Comparison of ENCODE assay signal across 1 cellular context in genomic region chr6:3252861-3253596, GRCh38.
TF ChIP-seq lines count a peak whose summit lies in the region.

No MANE protein-coding gene starts in this region.

TF ChIP-seq in HepG2, 621 proteins besides CTCF, POLR2A, EP300 and RAD21:
- TF ChIP-seq, protein P1, sequence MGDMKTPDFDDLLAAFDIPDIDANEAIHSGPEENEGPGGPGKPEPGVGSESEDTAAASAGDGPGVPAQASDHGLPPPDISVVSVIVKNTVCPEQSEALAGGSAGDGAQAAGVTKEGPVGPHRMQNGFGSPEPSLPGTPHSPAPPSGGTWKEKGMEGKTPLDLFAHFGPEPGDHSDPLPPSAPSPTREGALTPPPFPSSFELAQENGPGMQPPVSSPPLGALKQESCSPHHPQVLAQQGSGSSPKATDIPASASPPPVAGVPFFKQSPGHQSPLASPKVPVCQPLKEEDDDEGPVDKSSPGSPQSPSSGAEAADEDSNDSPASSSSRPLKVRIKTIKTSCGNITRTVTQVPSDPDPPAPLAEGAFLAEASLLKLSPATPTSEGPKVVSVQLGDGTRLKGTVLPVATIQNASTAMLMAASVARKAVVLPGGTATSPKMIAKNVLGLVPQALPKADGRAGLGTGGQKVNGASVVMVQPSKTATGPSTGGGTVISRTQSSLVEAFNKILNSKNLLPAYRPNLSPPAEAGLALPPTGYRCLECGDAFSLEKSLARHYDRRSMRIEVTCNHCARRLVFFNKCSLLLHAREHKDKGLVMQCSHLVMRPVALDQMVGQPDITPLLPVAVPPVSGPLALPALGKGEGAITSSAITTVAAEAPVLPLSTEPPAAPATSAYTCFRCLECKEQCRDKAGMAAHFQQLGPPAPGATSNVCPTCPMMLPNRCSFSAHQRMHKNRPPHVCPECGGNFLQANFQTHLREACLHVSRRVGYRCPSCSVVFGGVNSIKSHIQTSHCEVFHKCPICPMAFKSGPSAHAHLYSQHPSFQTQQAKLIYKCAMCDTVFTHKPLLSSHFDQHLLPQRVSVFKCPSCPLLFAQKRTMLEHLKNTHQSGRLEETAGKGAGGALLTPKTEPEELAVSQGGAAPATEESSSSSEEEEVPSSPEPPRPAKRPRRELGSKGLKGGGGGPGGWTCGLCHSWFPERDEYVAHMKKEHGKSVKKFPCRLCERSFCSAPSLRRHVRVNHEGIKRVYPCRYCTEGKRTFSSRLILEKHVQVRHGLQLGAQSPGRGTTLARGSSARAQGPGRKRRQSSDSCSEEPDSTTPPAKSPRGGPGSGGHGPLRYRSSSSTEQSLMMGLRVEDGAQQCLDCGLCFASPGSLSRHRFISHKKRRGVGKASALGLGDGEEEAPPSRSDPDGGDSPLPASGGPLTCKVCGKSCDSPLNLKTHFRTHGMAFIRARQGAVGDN (CRISPR knock-in tag; IDR thresholded peaks at IDR 0.05) = peak; percentile 0; the same call in 1 of the 2 replicates
- no peak for TF ChIP-seq MEIS1 (CRISPR knock-in tag; IDR thresholded peaks at IDR 0.05; ENCODE audit: borderline replicate concordance)
- TF ChIP-seq, protein P2, sequence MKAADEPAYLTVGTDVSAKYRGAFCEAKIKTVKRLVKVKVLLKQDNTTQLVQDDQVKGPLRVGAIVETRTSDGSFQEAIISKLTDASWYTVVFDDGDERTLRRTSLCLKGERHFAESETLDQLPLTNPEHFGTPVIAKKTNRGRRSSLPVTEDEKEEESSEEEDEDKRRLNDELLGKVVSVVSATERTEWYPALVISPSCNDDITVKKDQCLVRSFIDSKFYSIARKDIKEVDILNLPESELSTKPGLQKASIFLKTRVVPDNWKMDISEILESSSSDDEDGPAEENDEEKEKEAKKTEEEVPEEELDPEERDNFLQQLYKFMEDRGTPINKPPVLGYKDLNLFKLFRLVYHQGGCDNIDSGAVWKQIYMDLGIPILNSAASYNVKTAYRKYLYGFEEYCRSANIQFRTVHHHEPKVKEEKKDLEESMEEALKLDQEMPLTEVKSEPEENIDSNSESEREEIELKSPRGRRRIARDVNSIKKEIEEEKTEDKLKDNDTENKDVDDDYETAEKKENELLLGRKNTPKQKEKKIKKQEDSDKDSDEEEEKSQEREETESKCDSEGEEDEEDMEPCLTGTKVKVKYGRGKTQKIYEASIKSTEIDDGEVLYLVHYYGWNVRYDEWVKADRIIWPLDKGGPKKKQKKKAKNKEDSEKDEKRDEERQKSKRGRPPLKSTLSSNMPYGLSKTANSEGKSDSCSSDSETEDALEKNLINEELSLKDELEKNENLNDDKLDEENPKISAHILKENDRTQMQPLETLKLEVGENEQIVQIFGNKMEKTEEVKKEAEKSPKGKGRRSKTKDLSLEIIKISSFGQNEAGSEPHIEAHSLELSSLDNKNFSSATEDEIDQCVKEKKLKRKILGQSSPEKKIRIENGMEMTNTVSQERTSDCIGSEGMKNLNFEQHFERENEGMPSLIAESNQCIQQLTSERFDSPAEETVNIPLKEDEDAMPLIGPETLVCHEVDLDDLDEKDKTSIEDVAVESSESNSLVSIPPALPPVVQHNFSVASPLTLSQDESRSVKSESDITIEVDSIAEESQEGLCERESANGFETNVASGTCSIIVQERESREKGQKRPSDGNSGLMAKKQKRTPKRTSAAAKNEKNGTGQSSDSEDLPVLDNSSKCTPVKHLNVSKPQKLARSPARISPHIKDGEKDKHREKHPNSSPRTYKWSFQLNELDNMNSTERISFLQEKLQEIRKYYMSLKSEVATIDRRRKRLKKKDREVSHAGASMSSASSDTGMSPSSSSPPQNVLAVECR (CRISPR knock-in tag; IDR thresholded peaks at IDR 0.05; ENCODE audit: borderline replicate concordance) = 0 out of 2 replicates have a peak, but pooled peaks have one; percentile 6
- no peak for TF ChIP-seq ZBTB7B (CRISPR knock-in tag; IDR thresholded peaks at IDR 0.05)
